Comparison of ENCODE assay signal across 10 cellular contexts in the genomic region with DNA sequence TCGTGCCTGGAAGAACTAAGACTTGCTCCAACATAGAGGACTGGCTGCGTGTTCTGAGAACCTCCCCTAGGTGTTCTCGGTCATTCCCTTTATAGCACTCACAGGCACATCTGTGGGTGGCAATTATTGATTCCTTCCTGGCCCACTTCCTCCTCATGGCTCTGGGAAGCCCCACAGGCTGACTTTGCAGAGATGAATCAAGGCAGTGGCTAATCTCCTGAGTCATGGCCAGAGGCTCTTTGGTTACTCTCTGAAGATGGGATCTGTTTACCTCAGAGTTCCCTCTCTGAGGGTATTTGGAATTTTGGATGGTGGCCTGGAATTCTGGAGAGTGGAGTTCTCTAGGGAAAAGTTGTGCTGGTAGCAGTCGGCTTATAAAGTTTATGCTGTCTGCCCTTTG.
DNase-seq lines count a peak whose midpoint lies in the region; ATAC-seq and TF ChIP-seq lines count a peak whose summit lies in the region.
"Had no signal": no experiment of that assay in that cellular context is flagged by ENCODE, and none has a peak within 500 bp of the region (broad histone marks: within the 10 kb centered on the region; RNA-seq: fewer than 3 reads in every experiment).

No MANE protein-coding gene starts in this region.

- H3K4me3 Mint-ChIP-seq in stimulated activated effector memory CD8-positive, alpha-beta T cell treated with anti-CD3 and anti-CD28 coated beads, Interleukin-12 subunit alpha, Interleukin-12 subunit beta, amount 100 ng/mL, for 72 hours = no peak overlapping the region
- H3K4me3 Mint-ChIP-seq: activated CD8-positive, alpha-beta T cell treated with anti-CD3 and anti-CD28 coated beads, Interleukin-2, amount 10 ng/mL, durations not matched to agents 7 days and 5 days had no signal

- no peak overlapping the region for H3K27ac Mint-ChIP-seq in stimulated activated effector memory CD8-positive, alpha-beta T cell treated with anti-CD3 and anti-CD28 coated beads, Interleukin-12 subunit alpha, Interleukin-12 subunit beta, amount 100 ng/mL, for 72 hours
- H3K27ac Mint-ChIP-seq: activated CD8-positive, alpha-beta T cell treated with anti-CD3 and anti-CD28 coated beads, Interleukin-2, amount 10 ng/mL, durations not matched to agents 7 days and 5 days had no signal

- no peak overlapping the region for H3K4me3 ChIP-seq in fibroblast of the aortic adventitia (ENCODE audit: low read depth, low read length)
- H3K4me3 ChIP-seq: ovary had no signal

- H3K9me3 Mint-ChIP-seq in stimulated activated effector memory CD8-positive, alpha-beta T cell treated with anti-CD3 and anti-CD28 coated beads, Interleukin-12 subunit alpha, Interleukin-12 subunit beta, amount 100 ng/mL, for 72 hours = no peaks in the 10 kb centered on the region

- no peaks in the 10 kb centered on the region for H3K36me3 Mint-ChIP-seq in stimulated activated effector memory CD8-positive, alpha-beta T cell treated with anti-CD3 and anti-CD28 coated beads, Interleukin-12 subunit alpha, Interleukin-12 subunit beta, amount 100 ng/mL, for 72 hours

- peak; percentile 88 for DNase-seq in fibroblast of the aortic adventitia (ENCODE audit: low read depth)
- no peak for DNase-seq in stimulated activated effector memory CD8-positive, alpha-beta T cell treated with anti-CD3 and anti-CD28 coated beads, Interleukin-12 subunit alpha, Interleukin-12 subunit beta, amount 100 ng/mL, for 72 hours (ENCODE audit: low spot score in 2 of 2)
- DNase-seq in NCI-H1930 (lab: John Stamatoyannopoulos, UW) = no peak
- DNase-seq in retina = no peak
- no peak for DNase-seq in mesenteric fat pad (ENCODE audit: low spot score)
- DNase-seq: activated CD8-positive, alpha-beta T cell treated with anti-CD3 and anti-CD28 coated beads, Interleukin-2, amount 10 ng/mL, durations not matched to agents 7 days and 5 days; cerebellar nuclear complex; ovary had no signal

- peak; percentile 64 for ATAC-seq in GM21717 (IDR thresholded peaks at IDR 0.05; ENCODE audit: unreplicated experiment)
- ATAC-seq in SK-N-SH treated with all-trans-retinoic acid at 6 μM for 48 hours = peak; percentile 94
- peak; percentile 64 for ATAC-seq in stimulated activated effector memory CD8-positive, alpha-beta T cell treated with anti-CD3 and anti-CD28 coated beads, Interleukin-12 subunit alpha, Interleukin-12 subunit beta, amount 100 ng/mL, for 72 hours
- ATAC-seq: activated CD8-positive, alpha-beta T cell treated with anti-CD3 and anti-CD28 coated beads, Interleukin-2, amount 10 ng/mL, durations not matched to agents 7 days and 5 days had no signal

- TF ChIP-seq CTCF in fibroblast of the aortic adventitia (IDR thresholded peaks at IDR 0.05; ENCODE audit: insufficient read depth, low read length) = no peak

- peaks cover 10% of the 10 kb centered on the region for H3K4me1 Mint-ChIP-seq in stimulated activated effector memory CD8-positive, alpha-beta T cell treated with anti-CD3 and anti-CD28 coated beads, Interleukin-12 subunit alpha, Interleukin-12 subunit beta, amount 100 ng/mL, for 72 hours

TF ChIP-seq in SK-N-SH treated with all-trans-retinoic acid at 6 μM for 48 hours, 23 proteins besides CTCF, POLR2A, EP300 and RAD21:
- TF ChIP-seq ARNTL (CRISPR knock-in tag; IDR thresholded peaks at IDR 0.05; ENCODE audit: borderline replicate concordance, low read depth) (no peak), TCF4 (CRISPR knock-in tag; IDR thresholded peaks at IDR 0.05; ENCODE audit: borderline replicate concordance) (no peak), ZFP30 (CRISPR knock-in tag; IDR thresholded peaks at IDR 0.05) (no peak), ZFP3 (CRISPR knock-in tag; IDR thresholded peaks at IDR 0.05) (0 out of 2 replicates have a peak, but pooled peaks have one; percentile 14), CSDC2 (CRISPR knock-in tag; IDR thresholded peaks at IDR 0.05) (0 out of 2 replicates have a peak, but pooled peaks have one; percentile 18), BACH2 (CRISPR knock-in tag; IDR thresholded peaks at IDR 0.05; ENCODE audit: borderline replicate concordance) (no peak), OSR1 (CRISPR knock-in tag; IDR thresholded peaks at IDR 0.05) (no peak)
- TF ChIP-seq, protein P1, sequence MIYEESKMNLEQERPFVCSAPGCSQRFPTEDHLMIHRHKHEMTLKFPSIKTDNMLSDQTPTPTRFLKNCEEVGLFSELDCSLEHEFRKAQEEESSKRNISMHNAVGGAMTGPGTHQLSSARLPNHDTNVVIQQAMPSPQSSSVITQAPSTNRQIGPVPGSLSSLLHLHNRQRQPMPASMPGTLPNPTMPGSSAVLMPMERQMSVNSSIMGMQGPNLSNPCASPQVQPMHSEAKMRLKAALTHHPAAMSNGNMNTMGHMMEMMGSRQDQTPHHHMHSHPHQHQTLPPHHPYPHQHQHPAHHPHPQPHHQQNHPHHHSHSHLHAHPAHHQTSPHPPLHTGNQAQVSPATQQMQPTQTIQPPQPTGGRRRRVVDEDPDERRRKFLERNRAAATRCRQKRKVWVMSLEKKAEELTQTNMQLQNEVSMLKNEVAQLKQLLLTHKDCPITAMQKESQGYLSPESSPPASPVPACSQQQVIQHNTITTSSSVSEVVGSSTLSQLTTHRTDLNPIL (CRISPR knock-in tag; IDR thresholded peaks at IDR 0.05; ENCODE audit: low read depth) = no peak
